Comparison of ENCODE assay signal across 8 cellular contexts in genomic region chr6:26459023-26459810, GRCh38. TPM values are rescaled to one million over a fixed set of nuclear protein-coding genes. Genes with fewer than 3 reads are reported as not detected.
A peak's percentile ranks its signal among the peaks of the same experiment; 100 is the strongest.
DNase-seq lines count a peak whose midpoint lies in the region; ATAC-seq lines count a peak whose summit lies in the region.
"Had no signal": no experiment of that assay in that cellular context is flagged by ENCODE, and none has a peak within 500 bp of the region (broad histone marks: within the 10 kb centered on the region; RNA-seq: fewer than 3 reads in every experiment).

No MANE protein-coding gene starts in this region.

- H3K9ac ChIP-seq in mucosa of rectum (ENCODE audit: low read depth in 1 of 2, low read length in 2 of 2), result peak overlapping the region in 1 of 2 donors; percentile 5

- intact Hi-C loops in activated CD4-positive, alpha-beta memory T cell treated with anti-CD3 and anti-CD28 coated beads for 36 hours (cut with micrococcal nuclease), result no loop called here

- no peaks in the 10 kb centered on the region for H3K9me3 Mint-ChIP-seq in CD4-positive, CD25-positive, alpha-beta regulatory T cell
- H3K9me3 Mint-ChIP-seq in activated CD4-positive, alpha-beta memory T cell treated with anti-CD3 and anti-CD28 coated beads for 36 hours, result no peaks in the 10 kb centered on the region

- H3K9me3 ChIP-seq in CD4-positive, CD25-positive, alpha-beta regulatory T cell (ENCODE audit: control insufficient read depth in 2 of 2, low read length in 2 of 2), result no peaks in the 10 kb centered on the region
- H3K9me3 ChIP-seq in mucosa of rectum (ENCODE audit: control insufficient read depth in 2 of 2, low read length in 2 of 2), result no peaks in the 10 kb centered on the region

- H3K4me1 ChIP-seq in CD4-positive, CD25-positive, alpha-beta regulatory T cell (ENCODE audit: control insufficient read depth, insufficient read depth, low read length, poor library complexity, severe bottlenecking), result peaks cover 44% of the 10 kb centered on the region
- peaks cover 13 to 20% of the 10 kb centered on the region in 2 donors for H3K4me1 ChIP-seq in mucosa of rectum (ENCODE audit: control insufficient read depth in 2 of 2, insufficient read depth in 2 of 2, low read length in 2 of 2)

- H3K4me3 Mint-ChIP-seq in CD4-positive, CD25-positive, alpha-beta regulatory T cell, result peak overlapping the region; percentile 84 to 99 (median 92)
- peak overlapping the region; percentile 52 for H3K4me3 Mint-ChIP-seq in activated CD4-positive, alpha-beta memory T cell treated with anti-CD3 and anti-CD28 coated beads for 36 hours

- H3K36me3 ChIP-seq in CD4-positive, CD25-positive, alpha-beta regulatory T cell (ENCODE audit: control insufficient read depth, insufficient read depth, low read length), result peaks cover 47% of the 10 kb centered on the region
- peaks cover 34 to 37% of the 10 kb centered on the region in 2 donors for H3K36me3 ChIP-seq in mucosa of rectum (ENCODE audit: control insufficient read depth in 2 of 2, insufficient read depth in 2 of 2, low read length in 2 of 2)

- H3K4me3 ChIP-seq in CD4-positive, CD25-positive, alpha-beta regulatory T cell (ENCODE audit: low read depth, low read length), result peak overlapping the region; percentile 99
- H3K4me3 ChIP-seq in mucosa of rectum (ENCODE audit: low read length in 2 of 2), result peak overlapping the region; percentile 25 to 83

- CTCF ChIA-PET in activated CD4-positive, alpha-beta memory T cell treated with anti-CD3 and anti-CD28 coated beads for 36 hours (lab: Charles Lee), result no interaction called here

- H3K27ac Mint-ChIP-seq in CD4-positive, CD25-positive, alpha-beta regulatory T cell, result peak overlapping the region in 2 of 3 donors; percentile 87 to 97
- peak overlapping the region; percentile 26 for H3K27ac Mint-ChIP-seq in activated CD4-positive, alpha-beta memory T cell treated with anti-CD3 and anti-CD28 coated beads for 36 hours

- no peaks in the 10 kb centered on the region for H3K27me3 ChIP-seq in CD4-positive, CD25-positive, alpha-beta regulatory T cell (ENCODE audit: control insufficient read depth, insufficient read depth, low read length)
- H3K27me3 ChIP-seq in mucosa of rectum (ENCODE audit: control insufficient read depth in 2 of 2, insufficient read depth in 2 of 2, low read length in 2 of 2), result no peaks in the 10 kb centered on the region

- H3K27ac ChIP-seq in CD4-positive, CD25-positive, alpha-beta regulatory T cell (ENCODE audit: insufficient read depth, low read length, poor library complexity, severe bottlenecking), result peak overlapping the region; percentile 88
- H3K27ac ChIP-seq in mucosa of rectum (ENCODE audit: low read depth in 2 of 2, low read length in 2 of 2), result no peak overlapping the region

- ATAC-seq in CD4-positive, CD25-positive, alpha-beta regulatory T cell (ENCODE audit: low read depth in 2 of 2), result no peak

- H3K36me3 Mint-ChIP-seq in CD4-positive, CD25-positive, alpha-beta regulatory T cell, result peaks cover 49% of the 10 kb centered on the region
- H3K36me3 Mint-ChIP-seq in activated CD4-positive, alpha-beta memory T cell treated with anti-CD3 and anti-CD28 coated beads for 36 hours, result peaks cover 52% of the 10 kb centered on the region

- POLR2A ChIA-PET in activated CD4-positive, alpha-beta memory T cell treated with anti-CD3 and anti-CD28 coated beads for 36 hours (lab: Charles Lee), result no interaction called here

- no peak for DNase-seq in CD4-positive, CD25-positive, alpha-beta regulatory T cell
- no peak for DNase-seq in activated CD4-positive, alpha-beta memory T cell treated with anti-CD3 and anti-CD28 coated beads for 36 hours
- no peak for DNase-seq in SW 1271 (lab: John Stamatoyannopoulos, UW)
- no peak for DNase-seq in NCI-H748 (lab: John Stamatoyannopoulos, UW; ENCODE audit: unreplicated experiment)
- no peak for DNase-seq in LoVo (ENCODE audit: low spot score)

- no peaks in the 10 kb centered on the region for H3K27me3 Mint-ChIP-seq in CD4-positive, CD25-positive, alpha-beta regulatory T cell
- no peaks in the 10 kb centered on the region for H3K27me3 Mint-ChIP-seq in activated CD4-positive, alpha-beta memory T cell treated with anti-CD3 and anti-CD28 coated beads for 36 hours

- H3K4me1 Mint-ChIP-seq in CD4-positive, CD25-positive, alpha-beta regulatory T cell, result peaks cover 21 to 78% (median 55%) of the 10 kb centered on the region in 4 donors
- peaks cover 59% of the 10 kb centered on the region for H3K4me1 Mint-ChIP-seq in activated CD4-positive, alpha-beta memory T cell treated with anti-CD3 and anti-CD28 coated beads for 36 hours (ENCODE audit: low read depth)

RNA-seq across cellular contexts. Expression of gene BTN2A1, which starts 1.5 kb away (rescaled TPM):
- total RNA-seq in CD4-positive, CD25-positive, alpha-beta regulatory T cell, result 35.9 TPM
- 10 to 100 TPM in 3 of 4 donors, 1 to 10 TPM in 1; 9.7 to 14.5 (median 12.2) TPM for polyA plus RNA-seq in CD4-positive, CD25-positive, alpha-beta regulatory T cell
- 10 to 100 TPM; 17.6 to 19.6 TPM for total RNA-seq in activated CD4-positive, alpha-beta memory T cell treated with anti-CD3 and anti-CD28 coated beads for 36 hours

RNA-seq across cellular contexts. Expression of gene BTN3A3, which starts 18.9 kb away (rescaled TPM):
- total RNA-seq in CD4-positive, CD25-positive, alpha-beta regulatory T cell, result 125 TPM
- 10 to 100 TPM; 79.3 to 91.5 (median 82.7) TPM for polyA plus RNA-seq in CD4-positive, CD25-positive, alpha-beta regulatory T cell
- 10 to 100 TPM; 31.3 to 36.0 TPM for total RNA-seq in activated CD4-positive, alpha-beta memory T cell treated with anti-CD3 and anti-CD28 coated beads for 36 hours

RNA-seq across cellular contexts. Expression of gene BTN1A1, which starts 40.9 kb away (rescaled TPM):
- not detected for total RNA-seq in CD4-positive, CD25-positive, alpha-beta regulatory T cell
- polyA plus RNA-seq in CD4-positive, CD25-positive, alpha-beta regulatory T cell, result under 1 TPM in 1 of 4 donors, not detected in 3; 0.33 TPM
- not detected for total RNA-seq in activated CD4-positive, alpha-beta memory T cell treated with anti-CD3 and anti-CD28 coated beads for 36 hours
- total RNA-seq: T-helper 1 cell treated with Interleukin-12 subunit alpha and Interleukin-12 subunit beta and Interleukin-4 antibody, amounts not matched to agents 30 ng/mL and 1 ng/mL, for 36 hours; temporal lobe had no signal

RNA-seq across cellular contexts. Expression of gene BTN3A1, which starts 57.1 kb away (rescaled TPM):
- total RNA-seq in CD4-positive, CD25-positive, alpha-beta regulatory T cell, result 279 TPM
- 10 to 100 TPM; 67.4 to 100.0 (median 71.2) TPM for polyA plus RNA-seq in CD4-positive, CD25-positive, alpha-beta regulatory T cell
- total RNA-seq in activated CD4-positive, alpha-beta memory T cell treated with anti-CD3 and anti-CD28 coated beads for 36 hours, result 10 to 100 TPM; 36.5 to 39.0 TPM
